16 cellular contexts compared by ENCODE assay signal in genomic region chr7:114937422-114937821, GRCh38. TPM values are rescaled to one million over a fixed set of nuclear protein-coding genes. Genes with fewer than 3 reads are reported as not detected.
DNase-seq lines count a peak whose midpoint lies in the region; ATAC-seq, FAIRE-seq and TF ChIP-seq lines count a peak whose summit lies in the region.
"Had no signal": no experiment of that assay in that cellular context is flagged by ENCODE, and none has a peak within 500 bp of the region (broad histone marks: within the 10 kb centered on the region; RNA-seq: fewer than 3 reads in every experiment).

No MANE protein-coding gene starts in this region.

- H3K27me3 Mint-ChIP-seq in activated B cell treated with CpG ODN at 0.5 μM for 24 hours: no peaks in the 10 kb centered on the region
- H3K27me3 Mint-ChIP-seq: CD8-positive, alpha-beta memory T cell had no signal

- no peak for ATAC-seq in activated B cell treated with CpG ODN at 0.5 μM for 24 hours (ENCODE audit: low read depth)
- ATAC-seq: GM23338, Panc1 had no signal

- H3K27ac Mint-ChIP-seq in activated B cell treated with CpG ODN at 0.5 μM for 24 hours: no peak overlapping the region
- H3K27ac Mint-ChIP-seq: GM23338 had no signal

- H3K4me1 Mint-ChIP-seq in activated B cell treated with CpG ODN at 0.5 μM for 24 hours: peaks cover 52% of the 10 kb centered on the region

- H3K36me3 Mint-ChIP-seq in activated B cell treated with CpG ODN at 0.5 μM for 24 hours (ENCODE audit: low read depth): peaks cover 40% of the 10 kb centered on the region

- H3K9me3 Mint-ChIP-seq in activated B cell treated with CpG ODN at 0.5 μM for 24 hours: no peaks in the 10 kb centered on the region
- H3K9me3 Mint-ChIP-seq: CD8-positive, alpha-beta memory T cell; GM23338 had no signal

- peak; percentile 59 for FAIRE-seq in GM18507 (lab: Jason Lieb, UNC)
- FAIRE-seq: HTR-8/SVneo had no signal

- intact Hi-C loops in activated B cell treated with CpG ODN at 0.5 μM for 24 hours (cut with micrococcal nuclease): loop anchor here (10.0 kb wide), 2 partner anchors 883 to 1927 kb away; partner anchors contain the start of gene CAPZA2

- POLR2A ChIA-PET in activated B cell treated with CpG ODN at 0.5 μM for 24 hours (lab: Charles Lee): no interaction called here

- no peak for TF ChIP-seq CTCF in activated B cell treated with CpG ODN at 0.5 μM for 24 hours (IDR thresholded peaks at IDR 0.05)

- DNase-seq in NCI-H82 (lab: John Stamatoyannopoulos, UW) (peak; percentile 45), NCI-H82 treated with DMSO at 0.1 percent for 48 hours (lab: John Stamatoyannopoulos, UW; ENCODE audit: unreplicated experiment) (no peak), GM18507 (ENCODE audit: extremely low spot score, insufficient read length, low read depth) (no peak), activated B cell treated with CpG ODN at 0.5 μM for 24 hours (no peak), lung microvascular endothelial cell (ENCODE audit: low read depth in 2 of 2) (peak; percentile 29 to 81), OCI-M2 (lab: John Stamatoyannopoulos, UW; ENCODE audit: unreplicated experiment) (no peak), superior temporal gyrus (ENCODE audit: extremely low spot score) (no peak), cortex of kidney (lab: John Stamatoyannopoulos, UW) (no peak)
- DNase-seq: CD8-positive, alpha-beta memory T cell; NCI-H1048; NCI-H146; NCI-H226; SHP77 had no signal

- CTCF ChIA-PET in activated B cell treated with CpG ODN at 0.5 μM for 24 hours (lab: Charles Lee): no interaction called here

- peak overlapping the region; percentile 11 for H3K4me3 Mint-ChIP-seq in activated B cell treated with CpG ODN at 0.5 μM for 24 hours
- H3K4me3 Mint-ChIP-seq: GM23338 had no signal

RNA-seq across cellular contexts. Expression of gene MDFIC, which starts 15.5 kb away (rescaled TPM):
- total RNA-seq in activated B cell treated with CpG ODN at 0.5 μM for 24 hours (139 and 160 TPM in 2 replicates), lung microvascular endothelial cell (24.0 and 104 TPM in 2 replicates)

Comparison
In these comparisons a context has a peak if more than half of its experiments do, and no peak if none do; other contexts are left out.
1. DNase-seq: peak in NCI-H82 (single experiment) and lung microvascular endothelial cell (2 of 2); none in NCI-H82 treated with DMSO at 0.1 percent for 48 hours (single experiment), GM18507 (single experiment), activated B cell treated with CpG ODN at 0.5 μM for 24 hours (single experiment), OCI-M2 (single experiment), superior temporal gyrus (single experiment) and cortex of kidney (single experiment).